In the genomic region with DNA sequence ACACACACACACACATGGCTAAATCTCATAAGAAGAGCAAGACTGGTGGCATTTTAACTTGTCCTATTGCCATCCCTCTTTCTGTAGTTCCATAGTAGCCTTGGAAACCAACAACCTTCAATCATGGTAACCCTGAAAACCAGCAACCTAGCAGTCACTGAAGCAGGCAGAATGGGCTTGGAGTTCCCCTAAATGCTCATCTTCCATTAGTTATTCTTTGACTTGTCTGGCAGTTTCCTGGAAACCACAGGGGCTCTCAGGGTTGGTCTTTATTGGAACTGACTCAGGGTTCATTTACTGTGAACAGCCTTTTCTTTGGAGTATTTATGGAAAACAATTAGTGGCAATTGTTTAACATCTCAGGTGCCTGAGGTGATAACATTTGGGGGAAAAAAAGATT, we compare ENCODE assay signal across 1 cellular context.
TF ChIP-seq lines count a peak whose summit lies in the region.

No MANE protein-coding gene starts in this region.

TF ChIP-seq in GM12878, 131 proteins besides CTCF, POLR2A, EP300 and RAD21:
- TF ChIP-seq, protein P1, sequence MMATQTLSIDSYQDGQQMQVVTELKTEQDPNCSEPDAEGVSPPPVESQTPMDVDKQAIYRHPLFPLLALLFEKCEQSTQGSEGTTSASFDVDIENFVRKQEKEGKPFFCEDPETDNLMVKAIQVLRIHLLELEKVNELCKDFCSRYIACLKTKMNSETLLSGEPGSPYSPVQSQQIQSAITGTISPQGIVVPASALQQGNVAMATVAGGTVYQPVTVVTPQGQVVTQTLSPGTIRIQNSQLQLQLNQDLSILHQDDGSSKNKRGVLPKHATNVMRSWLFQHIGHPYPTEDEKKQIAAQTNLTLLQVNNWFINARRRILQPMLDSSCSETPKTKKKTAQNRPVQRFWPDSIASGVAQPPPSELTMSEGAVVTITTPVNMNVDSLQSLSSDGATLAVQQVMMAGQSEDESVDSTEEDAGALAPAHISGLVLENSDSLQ (IDR thresholded peaks at IDR 0.05), result peak; percentile 47; the same call in 1 of the 2 replicates
- TF ChIP-seq EZH2 (IDR thresholded peaks at IDR 0.05; ENCODE audit: borderline replicate concordance, control insufficient read depth, low read depth, low read length), result no peak
